ENCODE assay signal across 18 cellular contexts in genomic region chr6:33784787-33785186, GRCh38. TPM values are rescaled to one million over a fixed set of nuclear protein-coding genes. Genes with fewer than 3 reads are reported as not detected.
DNase-seq lines count a peak whose midpoint lies in the region; ATAC-seq, FAIRE-seq and TF ChIP-seq lines count a peak whose summit lies in the region.
"Had no signal": no experiment of that assay in that cellular context is flagged by ENCODE, and none has a peak within 500 bp of the region (broad histone marks: within the 10 kb centered on the region; RNA-seq: fewer than 3 reads in every experiment).

No MANE protein-coding gene starts in this region.

- no peak for ATAC-seq in CD8-positive, alpha-beta T cell
- ATAC-seq in HG03039 (IDR thresholded peaks at IDR 0.05; ENCODE audit: unreplicated experiment) (no peak), gastrocnemius medialis (no peak)
- ATAC-seq: mucosa of descending colon had no signal

- H3K27ac Mint-ChIP-seq in CD8-positive, alpha-beta T cell: no peak overlapping the region
- H3K27ac Mint-ChIP-seq: B cell, progenitor cell of endocrine pancreas had no signal

- no peak for TF ChIP-seq POLR2A in gastrocnemius medialis (IDR thresholded peaks at IDR 0.05)

- no peaks in the 10 kb centered on the region for H3K27me3 ChIP-seq in CD8-positive, alpha-beta T cell (ENCODE audit: insufficient read depth, low read length)
- H3K27me3 ChIP-seq in muscle layer of duodenum (ENCODE audit: low read depth, low read length): no peaks in the 10 kb centered on the region
- no peaks in the 10 kb centered on the region for H3K27me3 ChIP-seq in gastrocnemius medialis

- POLR2A ChIA-PET in CD8-positive, alpha-beta T cell (lab: Charles Lee): no interaction called here

- in situ Hi-C loops in gastrocnemius medialis (cut with MboI; ENCODE audit: low sequenced_read_pairs in 4 of 4): no loop called here

- peaks cover 62% of the 10 kb centered on the region for H3K4me1 Mint-ChIP-seq in CD8-positive, alpha-beta T cell (ENCODE audit: low read depth)

- H3K9me3 ChIP-seq in CD8-positive, alpha-beta T cell (ENCODE audit: low read length): no peaks in the 10 kb centered on the region
- H3K9me3 ChIP-seq in muscle layer of duodenum (ENCODE audit: control insufficient read depth in 1 of 2, low read length in 2 of 2) (no peaks in the 10 kb centered on the region), gastrocnemius medialis (no peaks in the 10 kb centered on the region)
- H3K9me3 ChIP-seq: mucosa of descending colon had no signal

- FAIRE-seq in urothelium cell line (lab: Jason Lieb, UNC) (no peak), frontal cortex (lab: Jason Lieb, UNC) (no peak)

- H3K9me3 Mint-ChIP-seq in CD8-positive, alpha-beta T cell: no peaks in the 10 kb centered on the region
- H3K9me3 Mint-ChIP-seq: IgD-negative memory B cell had no signal

- H3K36me3 Mint-ChIP-seq in CD8-positive, alpha-beta T cell: peaks cover 77% of the 10 kb centered on the region

- peak; percentile 67 for DNase-seq in Ammon's horn (ENCODE audit: low spot score)
- no peak for DNase-seq in CD8-positive, alpha-beta T cell
- DNase-seq in caudate nucleus (lab: John Stamatoyannopoulos, UW): peak in 7 of 61 donors; percentile 3 to 43 (median 14)
- no peak for DNase-seq in urothelium cell line (ENCODE audit: low spot score)
- no peak for DNase-seq in gastrocnemius medialis
- no peak for DNase-seq in frontal cortex (ENCODE audit: low spot score in 2 of 2)
- DNase-seq: DMS79, islet precursor cell, NCI-H2171 had no signal

- H3K4me3 ChIP-seq in CD8-positive, alpha-beta T cell (ENCODE audit: low read depth, low read length): no peak overlapping the region
- no peak overlapping the region for H3K4me3 ChIP-seq in muscle layer of duodenum (ENCODE audit: low read depth in 1 of 2, low read length in 2 of 2)
- no peak overlapping the region for H3K4me3 ChIP-seq in gastrocnemius medialis
- H3K4me3 ChIP-seq: mucosa of descending colon had no signal

- no peaks in the 10 kb centered on the region for H3K27me3 Mint-ChIP-seq in CD8-positive, alpha-beta T cell (ENCODE audit: low read depth)
- H3K27me3 Mint-ChIP-seq: B cell, IgD-negative memory B cell, progenitor cell of endocrine pancreas had no signal

- peaks cover 41% of the 10 kb centered on the region for H3K4me1 ChIP-seq in CD8-positive, alpha-beta T cell (ENCODE audit: insufficient read depth, low read length)
- H3K4me1 ChIP-seq in muscle layer of duodenum (ENCODE audit: control insufficient read depth in 1 of 2, insufficient read depth in 2 of 2, low read length in 2 of 2) (peaks cover 22 to 46% of the 10 kb centered on the region in 2 donors), gastrocnemius medialis (peaks cover 40 to 43% of the 10 kb centered on the region in 2 donors)

- intact Hi-C loops in CD8-positive, alpha-beta T cell (cut with DNase I, micrococcal nuclease): loop anchor here (5.0 to 10.0 kb wide), 9 partner anchors 243 to 1810 kb away; partner anchors contain the start of genes ANKS1A (in 1 of the 2), DXO (in 1 of the 2), HMGA1 (in 1 of the 2) and NUDT3 (in 1 of the 2)
- intact Hi-C loops in gastrocnemius medialis (cut with DNase I; ENCODE audit: low total_unique reads): loop anchor here (5.0 kb wide), 2 partner anchors 152 to 197 kb away; no protein-coding TSS in a partner anchor

- CTCF ChIA-PET in CD8-positive, alpha-beta T cell (lab: Charles Lee): interaction anchor here (1.0 to 2.3 kb wide), 3 partner anchors 13 to 370 kb away, joined by 3 to 14 read pairs (median 4); no protein-coding TSS in a partner anchor

- peak overlapping the region; percentile 26 for H3K4me3 Mint-ChIP-seq in CD8-positive, alpha-beta T cell
- H3K4me3 Mint-ChIP-seq: B cell had no signal

- peaks cover 31% of the 10 kb centered on the region for H3K36me3 ChIP-seq in CD8-positive, alpha-beta T cell (ENCODE audit: insufficient read depth, low read length)
- peaks cover 43 to 54% of the 10 kb centered on the region in 2 donors for H3K36me3 ChIP-seq in muscle layer of duodenum (ENCODE audit: control insufficient read depth in 1 of 2, insufficient read depth in 2 of 2, low read length in 2 of 2)
- peaks cover 0 to 52% of the 10 kb centered on the region in 2 donors for H3K36me3 ChIP-seq in gastrocnemius medialis

- H3K27ac ChIP-seq in CD8-positive, alpha-beta T cell (ENCODE audit: low read depth, low read length): no peak overlapping the region
- H3K27ac ChIP-seq in caudate nucleus (ENCODE audit: low read depth, low read length) (peak overlapping the region; percentile 65), muscle layer of duodenum (ENCODE audit: low read length) (peak overlapping the region; percentile 14), gastrocnemius medialis (no peak overlapping the region)

- TF ChIP-seq CTCF in CD8-positive, alpha-beta T cell (IDR thresholded peaks at IDR 0.05): no peak
- TF ChIP-seq CTCF in gastrocnemius medialis (IDR thresholded peaks at IDR 0.05 in 4 of 5, conservative IDR thresholded peaks at IDR 0.05 in 1 of 5): no peak

RNA-seq across cellular contexts. Expression of gene LEMD2, which starts 4.1 kb away (rescaled TPM):
- total RNA-seq in CD8-positive, alpha-beta T cell: 100 to 1,000 TPM; 124 TPM
- total RNA-seq in gastrocnemius medialis: 10 to 100 TPM; 34.1 to 39.1 (median 38.1) TPM
- 29.3 TPM for total RNA-seq in frontal cortex

RNA-seq across cellular contexts. Expression of gene MLN, which starts 19.0 kb away (rescaled TPM):
- not detected for total RNA-seq in CD8-positive, alpha-beta T cell
- total RNA-seq in gastrocnemius medialis (not detected), frontal cortex (not detected)
- total RNA-seq: B cell; esophagus mucosa; mucosa of descending colon; progenitor cell of endocrine pancreas; subcutaneous adipose tissue; T-helper 1 cell treated with Interleukin-12 subunit alpha and Interleukin-12 subunit beta and Interleukin-4 antibody, amounts not matched to agents 30 ng/mL and 1 ng/mL, for 36 hours had no signal

RNA-seq across cellular contexts. Expression of gene IP6K3, which starts 38.1 kb away (rescaled TPM):
- total RNA-seq in CD8-positive, alpha-beta T cell: not detected
- total RNA-seq in gastrocnemius medialis: 100 to 1,000 TPM; 287 to 570 (median 348) TPM
- total RNA-seq in frontal cortex: not detected
- total RNA-seq: B cell; T-helper 1 cell treated with Interleukin-12 subunit alpha and Interleukin-12 subunit beta and Interleukin-4 antibody, amounts not matched to agents 30 ng/mL and 1 ng/mL, for 36 hours had no signal

Comparison
In these comparisons a context has a peak if more than half of its experiments do, and no peak if none do; other contexts are left out.
1. H3K27ac ChIP-seq: peak in caudate nucleus (single experiment) and muscle layer of duodenum (single experiment); none in CD8-positive, alpha-beta T cell (single experiment) and gastrocnemius medialis (0 of 4).
2. RNA of gene IP6K3, which starts 38.1 kb away (total RNA-seq): 287 to 570 TPM in gastrocnemius medialis; not detected in CD8-positive, alpha-beta T cell and not detected in frontal cortex (single experiment); every median in the first group is over 100 times any median in the second.